9 cellular contexts compared by ENCODE assay signal in the genomic region with DNA sequence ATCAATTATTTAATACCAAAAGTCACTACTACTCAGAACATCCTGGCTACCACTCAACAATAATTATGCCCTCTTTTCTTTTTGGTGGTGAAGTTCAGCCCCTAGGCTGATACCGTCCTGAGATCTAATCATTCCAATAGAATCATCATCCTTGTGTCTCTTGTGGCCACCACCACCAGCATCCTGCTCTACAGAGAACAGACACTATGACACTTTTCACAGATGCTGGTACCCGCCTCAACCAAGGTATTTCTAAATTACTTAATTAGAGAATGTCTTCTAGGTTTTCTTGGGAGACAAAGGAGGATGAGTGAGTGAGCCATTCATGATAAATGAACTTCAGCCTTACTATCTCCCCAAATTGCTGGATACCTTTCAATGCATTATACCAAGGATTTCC. TPM values are rescaled to one million over a fixed set of nuclear protein-coding genes. Genes with fewer than 3 reads are reported as not detected.
"Had no signal": no experiment of that assay in that cellular context is flagged by ENCODE, and none has a peak within 500 bp of the region (broad histone marks: within the 10 kb centered on the region; RNA-seq: fewer than 3 reads in every experiment).

No MANE protein-coding gene starts in this region.

- FAIRE-seq: HepG2, HTR-8/SVneo, K562 had no signal

- H3K4me3 ChIP-seq: K562 had no signal

- H3K27ac Mint-ChIP-seq: IgD-negative memory B cell had no signal

- H3K27ac ChIP-seq: HL-60 had no signal

- DNase-seq: IMR-90, KBM-7 had no signal

- H3K4me1 Mint-ChIP-seq: IgD-negative memory B cell had no signal

- H3K4me3 Mint-ChIP-seq: IgD-negative memory B cell had no signal

RNA-seq across cellular contexts. Expression of a gene that starts 60.0 kb away (rescaled TPM):
- total RNA-seq: HT-29, HT1080, IMR-90 had no signal
- polyA plus RNA-seq: IMR-90 had no signal
